In genomic region chr20:1397710-1398109, GRCh38 we compare ENCODE assay signal across 14 cellular contexts. TPM values are rescaled to one million over a fixed set of nuclear protein-coding genes. Genes with fewer than 3 reads are reported as not detected.
DNase-seq lines count a peak whose midpoint lies in the region; ATAC-seq and TF ChIP-seq lines count a peak whose summit lies in the region.
"Had no signal": no experiment of that assay in that cellular context is flagged by ENCODE, and none has a peak within 500 bp of the region (broad histone marks: within the 10 kb centered on the region; RNA-seq: fewer than 3 reads in every experiment).

No MANE protein-coding gene starts in this region.

- H3K36me3 ChIP-seq in cardiac muscle cell (no peaks in the 10 kb centered on the region), Panc1 (ENCODE audit: control insufficient read depth, insufficient read depth, low read length) (no peaks in the 10 kb centered on the region; the same call in 1 of the 2 replicates), fibroblast of lung (ENCODE audit: control insufficient read depth, insufficient read depth, low read length) (no peaks in the 10 kb centered on the region)

- intact Hi-C loops in cardiac septum (cut with DNase I), result no loop called here
- intact Hi-C loops in Panc1 (cut with micrococcal nuclease; ENCODE audit: unreplicated experiment), result no loop called here

- CTCF ChIA-PET in Panc1 (lab: Charles Lee), result no interaction called here

- H3K27me3 ChIP-seq in cardiac muscle cell, result peaks cover 57% of the 10 kb centered on the region
- H3K27me3 ChIP-seq in Panc1 (ENCODE audit: control insufficient read depth, insufficient read depth, low read length), result no peaks in the 10 kb centered on the region
- H3K27me3 ChIP-seq in fibroblast of lung (ENCODE audit: control insufficient read depth, insufficient read depth, low read length), result no peaks in the 10 kb centered on the region

- peak in 1 of 2 donors; percentile 39 for DNase-seq in cardiac muscle cell (ENCODE audit: low read depth in 1 of 2, low spot score in 1 of 2)
- DNase-seq in cardiac septum (ENCODE audit: low spot score), result no peak
- no peak for DNase-seq in Panc1 (ENCODE audit: low read depth, low spot score)
- DNase-seq in fibroblast of lung (ENCODE audit: low read depth in 2 of 2), result peak in 1 of 2 donors; percentile 40
- DNase-seq in ureter (ENCODE audit: low spot score), result peak; percentile 19
- no peak for DNase-seq in stimulated activated naive B cell treated with anti-CD40 and anti-IgM and Interleukin-4, amounts not matched to agents 10 μg/mL and 1 μg/mL and 100 μg/mL, for 72 hours
- no peak for DNase-seq in NCI-H1105 treated with DMSO at 0.1 percent for 48 hours (lab: John Stamatoyannopoulos, UW)
- DNase-seq: activated naive CD8-positive, alpha-beta T cell treated with anti-CD3 and anti-CD28 coated beads for 36 hours; DMS53; glutamatergic neuron; NCI-H2171; T1000 had no signal

- no peak overlapping the region for H3K4me3 Mint-ChIP-seq in stimulated activated naive B cell treated with anti-CD40 and anti-IgM and Interleukin-4, amounts not matched to agents 10 μg/mL and 1 μg/mL and 100 μg/mL, for 72 hours
- H3K4me3 Mint-ChIP-seq: activated naive CD8-positive, alpha-beta T cell treated with anti-CD3 and anti-CD28 coated beads for 36 hours had no signal

- no peaks in the 10 kb centered on the region for H3K9me3 Mint-ChIP-seq in stimulated activated naive B cell treated with anti-CD40 and anti-IgM and Interleukin-4, amounts not matched to agents 10 μg/mL and 1 μg/mL and 100 μg/mL, for 72 hours

- H3K27ac ChIP-seq in cardiac muscle cell (no peak overlapping the region), Panc1 (ENCODE audit: low read length) (peak overlapping the region; percentile 84), fibroblast of lung (ENCODE audit: insufficient read depth, low read length) (no peak overlapping the region)

- BruUV-seq in Panc1 (replicated peaks; lab: Mats Ljungman, UMichigan), result no TSS peak

- no peak overlapping the region for H2AFZ ChIP-seq in fibroblast of lung (ENCODE audit: low read length)

- in situ Hi-C loops in Panc1 (cut with HindIII; ENCODE audit: low pct_unique_long_range_greater_than_20kb, low sequenced_read_pairs), result no loop called here

- H3K4me3 ChIP-seq in cardiac muscle cell (no peak overlapping the region), Panc1 (ENCODE audit: low read depth in 2 of 2, low read length in 2 of 2) (no peak overlapping the region), fibroblast of lung (replicated peaks in 1 of 4; ENCODE audit: control extremely low read depth in 1 of 4, insufficient read depth in 1 of 4, low read depth in 3 of 4, low read length in 4 of 4) (no peak overlapping the region)
- H3K4me3 ChIP-seq: smooth muscle cell had no signal

- no peak overlapping the region for H3K4me2 ChIP-seq in fibroblast of lung (ENCODE audit: extremely low read depth, insufficient read depth, low read length)
- H3K4me2 ChIP-seq: smooth muscle cell had no signal

- no peaks in the 10 kb centered on the region for H3K9me3 ChIP-seq in cardiac muscle cell (ENCODE audit: low read depth)
- H3K9me3 ChIP-seq in Panc1 (ENCODE audit: control insufficient read depth, insufficient read depth, low read depth, low read length), result no peaks in the 10 kb centered on the region; the same call in 1 of the 2 replicates
- no peaks in the 10 kb centered on the region for H3K9me3 ChIP-seq in fibroblast of lung (ENCODE audit: control insufficient read depth, insufficient read depth, low read depth, low read length)

- H3K79me2 ChIP-seq in fibroblast of lung (ENCODE audit: control insufficient read depth, insufficient read depth, low read length), result peaks cover 1% of the 10 kb centered on the region

- peaks cover 16 to 27% of the 10 kb centered on the region in 2 donors for H3K4me1 Mint-ChIP-seq in stimulated activated naive B cell treated with anti-CD40 and anti-IgM and Interleukin-4, amounts not matched to agents 10 μg/mL and 1 μg/mL and 100 μg/mL, for 72 hours

- H3K4me1 ChIP-seq in cardiac muscle cell (ENCODE audit: low read depth), result no peaks in the 10 kb centered on the region
- peaks cover 41% of the 10 kb centered on the region for H3K4me1 ChIP-seq in Panc1 (ENCODE audit: control insufficient read depth, insufficient read depth, low read length)
- H3K4me1 ChIP-seq in fibroblast of lung (ENCODE audit: control insufficient read depth, extremely low read depth, insufficient read depth, low read length), result peaks cover 3% of the 10 kb centered on the region

- no peak overlapping the region for H3K9ac ChIP-seq in fibroblast of lung (ENCODE audit: insufficient read depth, low read length)

- no peaks in the 10 kb centered on the region for H3K27me3 Mint-ChIP-seq in stimulated activated naive B cell treated with anti-CD40 and anti-IgM and Interleukin-4, amounts not matched to agents 10 μg/mL and 1 μg/mL and 100 μg/mL, for 72 hours
- H3K27me3 Mint-ChIP-seq: activated naive CD8-positive, alpha-beta T cell treated with anti-CD3 and anti-CD28 coated beads for 36 hours had no signal

- no peak overlapping the region for H3K27ac Mint-ChIP-seq in stimulated activated naive B cell treated with anti-CD40 and anti-IgM and Interleukin-4, amounts not matched to agents 10 μg/mL and 1 μg/mL and 100 μg/mL, for 72 hours
- H3K27ac Mint-ChIP-seq: activated naive CD8-positive, alpha-beta T cell treated with anti-CD3 and anti-CD28 coated beads for 36 hours had no signal

- H3K36me3 Mint-ChIP-seq in stimulated activated naive B cell treated with anti-CD40 and anti-IgM and Interleukin-4, amounts not matched to agents 10 μg/mL and 1 μg/mL and 100 μg/mL, for 72 hours, result no peaks in the 10 kb centered on the region
- H3K36me3 Mint-ChIP-seq: activated naive CD8-positive, alpha-beta T cell treated with anti-CD3 and anti-CD28 coated beads for 36 hours had no signal

- ATAC-seq in Panc1 (no peak), HG03097 (IDR thresholded peaks at IDR 0.05; ENCODE audit: low FRiP score, unreplicated experiment) (no peak)
- no peak for ATAC-seq in stimulated activated naive B cell treated with anti-CD40 and anti-IgM and Interleukin-4, amounts not matched to agents 10 μg/mL and 1 μg/mL and 100 μg/mL, for 72 hours (replicated peaks)

- POLR2A ChIA-PET in Panc1 (lab: Charles Lee), result no interaction called here

- no peaks in the 10 kb centered on the region for H4K20me1 ChIP-seq in fibroblast of lung (ENCODE audit: control insufficient read depth, extremely low read depth, insufficient read depth, low read length)

- TF ChIP-seq CTCF in cardiac muscle cell (IDR thresholded peaks at IDR 0.05; ENCODE audit: low read depth, low read length), result peak; percentile 39
- peak; percentile 41 for TF ChIP-seq CTCF in Panc1 (IDR thresholded peaks at IDR 0.05)
- TF ChIP-seq CTCF in fibroblast of lung (conservative IDR thresholded peaks at IDR 0.05 in 1 of 2, IDR thresholded peaks at IDR 0.05 in 1 of 2; ENCODE audit: low read depth in 1 of 2, low read length in 2 of 2), result peak; percentile 30 to 37

RNA-seq across cellular contexts. Expression of gene FKBP1A, which starts 4.9 kb away (rescaled TPM):
- total RNA-seq in cardiac muscle cell (95.1 and 122 TPM in 2 replicates), cardiac septum (163 TPM), Panc1 (2021; ENCODE audit: unreplicated experiment) (695 TPM), fibroblast of lung (71.4 and 120 TPM in 2 replicates), ureter (260 TPM)
- polyA plus RNA-seq in cardiac muscle cell (129 and 162 TPM in 2 replicates), fibroblast of lung (440 and 556 TPM in 2 replicates)
- polyA plus RNA-seq in Panc1 (2012; ENCODE audit: insufficient read length), result 830 TPM
- polyA plus RNA-seq in fibroblast of lung (2012), result 406 and 499 TPM in 2 replicates
- 1,060 and 1,140 TPM in 2 replicates for polyA minus RNA-seq in fibroblast of lung (ENCODE audit: low replicate concordance)
